In genomic region chr7:22997871-22998515, GRCh38 we compare ENCODE assay signal across 16 cellular contexts. TPM values are rescaled to one million over a fixed set of nuclear protein-coding genes. Genes with fewer than 3 reads are reported as not detected.
DNase-seq lines count a peak whose midpoint lies in the region; ATAC-seq, FAIRE-seq and TF ChIP-seq lines count a peak whose summit lies in the region.
"Had no signal": no experiment of that assay in that cellular context is flagged by ENCODE, and none has a peak within 500 bp of the region (broad histone marks: within the 10 kb centered on the region; RNA-seq: fewer than 3 reads in every experiment).

No MANE protein-coding gene starts in this region.

- ATAC-seq in HG03457 (IDR thresholded peaks at IDR 0.05; ENCODE audit: unreplicated experiment), result no peak
- ATAC-seq in GM21723 (IDR thresholded peaks at IDR 0.05; ENCODE audit: unreplicated experiment), result no peak
- no peak for ATAC-seq in GM19452 (IDR thresholded peaks at IDR 0.05; ENCODE audit: unreplicated experiment)
- ATAC-seq: GM12878, HCT116 had no signal

- H3K79me2 ChIP-seq in KMS-11 (ENCODE audit: insufficient read depth, low read depth), result peaks cover 94% of the 10 kb centered on the region

- peaks cover 17% of the 10 kb centered on the region for H3K79me1 ChIP-seq in mesenchymal stem cell (replicated peaks; ENCODE audit: low read length, poor library complexity, severe bottlenecking)

- H2AK5ac ChIP-seq in mesenchymal stem cell (ENCODE audit: low read length, severe bottlenecking), result no peak overlapping the region

- H2BK120ac ChIP-seq in mesenchymal stem cell (ENCODE audit: low read depth, low read length), result no peak overlapping the region

- H3K4ac ChIP-seq in mesenchymal stem cell (ENCODE audit: low read depth in 1 of 2, low read length in 2 of 2), result no peak overlapping the region

- peaks cover 100% of the 10 kb centered on the region for H3K4me1 ChIP-seq in KMS-11 (ENCODE audit: low read depth, poor library complexity, severe bottlenecking)
- no peaks in the 10 kb centered on the region for H3K4me1 ChIP-seq in mesenchymal stem cell (ENCODE audit: control insufficient read depth, insufficient read depth, low read depth, low read length)

- no peak overlapping the region for H3K4me3 ChIP-seq in KMS-11 (IDR thresholded peaks at IDR 0.05; ENCODE audit: insufficient read depth, low read depth, low read length)
- H3K4me3 ChIP-seq in bronchial epithelial cell (ENCODE audit: low read depth, low read length), result no peak overlapping the region
- H3K4me3 ChIP-seq in mesenchymal stem cell (ENCODE audit: insufficient read depth in 1 of 2, low read depth in 1 of 2, low read length in 2 of 2), result no peak overlapping the region
- H3K4me3 ChIP-seq: GM12878, MG63, PC-9 had no signal

- peak; percentile 59 for DNase-seq in bronchial epithelial cell (ENCODE audit: low read depth)
- DNase-seq in mesenchymal stem cell, result no peak
- DNase-seq: MG63, NCI-H1436 treated with DMSO at 0.1 percent for 48 hours, NCI-H2029, NCI-H345, PC-9 had no signal

- H3K27me3 ChIP-seq in KMS-11 (ENCODE audit: insufficient read depth, low read depth), result no peaks in the 10 kb centered on the region
- H3K27me3 ChIP-seq in bronchial epithelial cell (ENCODE audit: control insufficient read depth, insufficient read depth, low read length), result no peaks in the 10 kb centered on the region
- H3K27me3 ChIP-seq in mesenchymal stem cell (ENCODE audit: control insufficient read depth in 1 of 2, insufficient read depth in 1 of 2, low read length in 2 of 2), result no peaks in the 10 kb centered on the region
- H3K27me3 ChIP-seq: MG63 had no signal

- no peak overlapping the region for H3K18ac ChIP-seq in mesenchymal stem cell (ENCODE audit: low read depth in 1 of 2, low read length in 2 of 2)

- no peak overlapping the region for H2AFZ ChIP-seq in KMS-11 (ENCODE audit: low read depth)
- no peak overlapping the region for H2AFZ ChIP-seq in mesenchymal stem cell (ENCODE audit: low read depth, low read length)
- H2AFZ ChIP-seq: PC-9 had no signal

- no peak overlapping the region for H4K8ac ChIP-seq in mesenchymal stem cell (ENCODE audit: low read length)

- no peaks in the 10 kb centered on the region for H3K9me3 ChIP-seq in mesenchymal stem cell (ENCODE audit: control insufficient read depth, low read length)
- H3K9me3 ChIP-seq: MG63 had no signal

- TF ChIP-seq CTCF in KMS-11 (conservative IDR thresholded peaks at IDR 0.05; ENCODE audit: low read depth, low read length) (no peak), bronchial epithelial cell (IDR thresholded peaks at IDR 0.05; ENCODE audit: insufficient read depth, low read length, severe bottlenecking) (no peak)

- no peak overlapping the region for H4K91ac ChIP-seq in mesenchymal stem cell (ENCODE audit: low read length)

- H3K4me2 ChIP-seq in KMS-11 (peak overlapping the region; percentile 27; the same call in 1 of the 2 replicates), mesenchymal stem cell (ENCODE audit: low read length, poor library complexity, severe bottlenecking) (no peak overlapping the region)
- H3K4me2 ChIP-seq: PC-9 had no signal

- H3K9ac ChIP-seq in KMS-11, result no peak overlapping the region
- peak overlapping the region; percentile 4 for H3K9ac ChIP-seq in mesenchymal stem cell (ENCODE audit: low read length)

- peak; percentile 68 for FAIRE-seq in G401.6 (lab: Jason Lieb, UNC)
- no peak for FAIRE-seq in bronchial epithelial cell (lab: Jason Lieb, UNC)
- FAIRE-seq: GM12878 had no signal

- WGBS in mesenchymal stem cell, result 100% methylated on average over 1 of the region's 2 CpGs

- H3K23ac ChIP-seq in mesenchymal stem cell (ENCODE audit: low read length in 2 of 2), result no peak overlapping the region

- no peak overlapping the region for H2BK5ac ChIP-seq in mesenchymal stem cell (ENCODE audit: low read depth, low read length, poor library complexity, severe bottlenecking)

- H2BK12ac ChIP-seq in mesenchymal stem cell (ENCODE audit: low read length in 2 of 2), result no peak overlapping the region

- H3K27ac ChIP-seq in KMS-11 (no peak overlapping the region), mesenchymal stem cell (ENCODE audit: low read length, poor library complexity, severe bottlenecking) (no peak overlapping the region)
- H3K27ac ChIP-seq: HL-60, PC-9, RWPE1 had no signal

- H4K20me1 ChIP-seq in KMS-11 (ENCODE audit: insufficient read depth), result no peaks in the 10 kb centered on the region

- H3K14ac ChIP-seq in mesenchymal stem cell (ENCODE audit: low read length in 2 of 2), result no peak overlapping the region

- H3K36me3 ChIP-seq in KMS-11 (ENCODE audit: insufficient read depth), result no peaks in the 10 kb centered on the region
- no peaks in the 10 kb centered on the region for H3K36me3 ChIP-seq in bronchial epithelial cell (ENCODE audit: control insufficient read depth, insufficient read depth, low read length)
- peaks cover 0 to 12% of the 10 kb centered on the region in 2 experiments for H3K36me3 ChIP-seq in mesenchymal stem cell (ENCODE audit: control insufficient read depth in 1 of 2, insufficient read depth in 2 of 2, low read depth in 1 of 2, low read length in 2 of 2)
- H3K36me3 ChIP-seq: MG63 had no signal

- no peak overlapping the region for H2BK15ac ChIP-seq in mesenchymal stem cell (ENCODE audit: low read depth, poor library complexity, severe bottlenecking)

RNA-seq across cellular contexts. Expression of gene HYCC1, which starts 15.9 kb away (rescaled TPM):
- 19.7 and 20.5 TPM in 2 replicates for total RNA-seq in bronchial epithelial cell
- polyA plus RNA-seq in mesenchymal stem cell (2013, experiment 1 of 2), result 113 TPM
- polyA plus RNA-seq in mesenchymal stem cell (2013, experiment 2 of 2), result 106 TPM
